In genomic region chr1:47449702-47450552, GRCh38 we compare ENCODE assay signal across 11 cellular contexts. TPM values are rescaled to one million over a fixed set of nuclear protein-coding genes. Genes with fewer than 3 reads are reported as not detected.
DNase-seq lines count a peak whose midpoint lies in the region; ATAC-seq and TF ChIP-seq lines count a peak whose summit lies in the region.
"Had no signal": no experiment of that assay in that cellular context is flagged by ENCODE, and none has a peak within 500 bp of the region (broad histone marks: within the 10 kb centered on the region; RNA-seq: fewer than 3 reads in every experiment).

No MANE protein-coding gene starts in this region.

- H3K4me3 ChIP-seq in GM12875 (ENCODE audit: low read depth, low read length) (no peak overlapping the region), WI38 (ENCODE audit: low read depth, low read length) (no peak overlapping the region), uterus (no peak overlapping the region), MG63 (no peak overlapping the region)

- TF ChIP-seq CTCF in GM12875 (IDR thresholded peaks at IDR 0.05; ENCODE audit: borderline replicate concordance, insufficient read depth, low read depth, low read length) = peak; percentile 46; the same call in 1 of the 2 replicates
- TF ChIP-seq CTCF in WI38 (IDR thresholded peaks at IDR 0.05; ENCODE audit: low read depth, low read length) = peak; percentile 38; the same call in 1 of the 2 replicates
- no peak for TF ChIP-seq CTCF in uterus (IDR thresholded peaks at IDR 0.05)

- intact Hi-C loops in uterus (cut with DNase I; ENCODE audit: low total_unique reads) = no loop called here

- no peak for ATAC-seq in GM21360 (IDR thresholded peaks at IDR 0.05; ENCODE audit: unreplicated experiment)

- H3K27me3 ChIP-seq in uterus (peaks cover 0 to 25% of the 10 kb centered on the region in 2 donors), MG63 (no peaks in the 10 kb centered on the region)

- no peaks in the 10 kb centered on the region for H3K36me3 ChIP-seq in uterus
- H3K36me3 ChIP-seq in MG63 = no peaks in the 10 kb centered on the region

- DNase-seq in 8988T (peak; percentile 71), iPS-NIHi7 (ENCODE audit: extremely low spot score) (peak; percentile 88), uterus (no peak), MG63 (no peak)
- no peak for DNase-seq in effector CD4-positive, alpha-beta T cell
- DNase-seq: activated B cell treated with CpG ODN at 0.5 μM for 24 hours; stimulated activated CD4-positive, alpha-beta T cell treated with anti-CD3 and anti-CD28 coated beads, Interleukin-2, amount 100 ng/mL, for 48 hours had no signal

- no peak overlapping the region for H3K27ac ChIP-seq in uterus

- H3K4me1 ChIP-seq in uterus = no peaks in the 10 kb centered on the region

- TF ChIP-seq POLR2A in uterus (IDR thresholded peaks at IDR 0.05) = no peak

- H3K9me3 ChIP-seq in uterus (no peaks in the 10 kb centered on the region), MG63 (no peaks in the 10 kb centered on the region)

RNA-seq across cellular contexts. Expression of gene FOXD2, which starts 12.1 kb away (rescaled TPM):
- total RNA-seq in uterus = under 1 TPM in 2 of 4 donors, not detected in 2; 0.62 to 0.67 TPM
- 0.03 and 0.94 TPM in 2 replicates for total RNA-seq in MG63 (2014; rRNA removed; shearing (Covaris generic); ENCODE audit: low replicate concordance)

RNA-seq across cellular contexts. Expression of gene FOXE3, which starts 33.8 kb away (rescaled TPM):
- total RNA-seq in uterus = under 1 TPM in 1 of 4 donors, not detected in 3; 0.27 TPM
- total RNA-seq in MG63 (2014; rRNA removed; shearing (Covaris generic); ENCODE audit: low replicate concordance) = not detected in 2 replicates
- total RNA-seq: activated B cell treated with CpG ODN at 0.5 μM for 24 hours, G401 had no signal

Comparison
In these comparisons a context has a peak if more than half of its experiments do, and no peak if none do; other contexts are left out.
1. DNase-seq: peak in 8988T (single experiment) and iPS-NIHi7 (single experiment); none in uterus (0 of 2), MG63 (single experiment) and effector CD4-positive, alpha-beta T cell (single experiment).
2. CTCF ChIP-seq: peak in GM12875 (single experiment) and WI38 (single experiment); none in uterus (0 of 4).